In the genomic region with DNA sequence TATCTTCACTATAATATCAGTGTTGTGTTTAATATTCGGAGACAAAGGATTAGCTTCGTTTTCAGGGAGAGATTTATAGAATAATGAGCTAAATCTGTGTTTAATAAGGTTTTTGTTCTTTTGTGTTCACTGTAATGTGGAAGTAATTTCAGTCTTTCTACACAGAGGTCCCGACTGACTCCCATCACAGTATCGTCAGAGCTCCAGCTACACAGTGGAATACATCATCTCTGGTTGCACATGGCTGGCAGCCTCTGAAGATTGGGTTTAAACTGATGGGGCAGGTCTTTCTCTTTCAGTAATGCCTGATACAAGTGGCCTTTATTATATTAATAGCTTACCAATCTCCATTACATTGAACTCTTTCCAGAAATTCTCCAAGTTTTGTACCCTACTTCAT, we compare ENCODE assay signal across 7 cellular contexts.
"Had no signal": no experiment of that assay in that cellular context is flagged by ENCODE, and none has a peak within 500 bp of the region (broad histone marks: within the 10 kb centered on the region; RNA-seq: fewer than 3 reads in every experiment).

No MANE protein-coding gene starts in this region.

- ATAC-seq: GM12878 had no signal

- FAIRE-seq: G401.6, GM12878, GM12891, GM18507, GM19239 had no signal

- DNase-seq: GDM1, GF-D8 had no signal

- H3K4me3 ChIP-seq: GM12878 had no signal
